ENCODE assay signal across 1 cellular context in genomic region chr13:41955605-41956004, GRCh38.
TF ChIP-seq lines count a peak whose summit lies in the region.

No MANE protein-coding gene starts in this region.

TF ChIP-seq in GM12878, 131 proteins besides CTCF, POLR2A, EP300 and RAD21 (continued from another document):
- TF ChIP-seq SKIL (IDR thresholded peaks at IDR 0.05; ENCODE audit: low read depth, poor library complexity, severe bottlenecking), result no peak
- 0 out of 2 replicates have a peak, but pooled peaks have one; percentile 46 for TF ChIP-seq MLLT1 (IDR thresholded peaks at IDR 0.05)
TF ChIP-seq in GM12878: peak in this region for 2.
